ENCODE assay signal across 15 cellular contexts in genomic region chr11:72789493-72790131, GRCh38. TPM values are rescaled to one million over a fixed set of nuclear protein-coding genes. Genes with fewer than 3 reads are reported as not detected.
DNase-seq lines count a peak whose midpoint lies in the region; ATAC-seq and TF ChIP-seq lines count a peak whose summit lies in the region.
"Had no signal": no experiment of that assay in that cellular context is flagged by ENCODE, and none has a peak within 500 bp of the region (broad histone marks: within the 10 kb centered on the region; RNA-seq: fewer than 3 reads in every experiment).

No MANE protein-coding gene starts in this region.

- TF ChIP-seq EP300 in gastroesophageal sphincter (IDR thresholded peaks at IDR 0.05): no peak

- H3K4me1 Mint-ChIP-seq in brain: peaks cover 54% of the 10 kb centered on the region
- peaks cover 26% of the 10 kb centered on the region for H3K4me1 Mint-ChIP-seq in activated CD4-positive, alpha-beta memory T cell treated with anti-CD3 and anti-CD28 coated beads, Interleukin-2, amount 10 ng/mL, durations not matched to agents 7 days and 5 days

- POLR2A ChIA-PET in activated CD4-positive, alpha-beta memory T cell treated with anti-CD3 and anti-CD28 coated beads, Interleukin-2, amount 10 ng/mL, durations not matched to agents 7 days and 5 days (lab: Charles Lee): interaction anchor here (0.6 kb wide), 1 partner anchor 85 kb away, joined by 3 read pairs; no protein-coding TSS in a partner anchor

- no peak overlapping the region for H3K27ac Mint-ChIP-seq in brain
- H3K27ac Mint-ChIP-seq in activated CD4-positive, alpha-beta memory T cell treated with anti-CD3 and anti-CD28 coated beads, Interleukin-2, amount 10 ng/mL, durations not matched to agents 7 days and 5 days: no peak overlapping the region
- H3K27ac Mint-ChIP-seq: memory B cell had no signal

- peaks cover 26 to 40% (median 29%) of the 10 kb centered on the region in 3 donors for H3K4me1 ChIP-seq in skeletal muscle tissue (ENCODE audit: control insufficient read depth in 3 of 3, insufficient read depth in 3 of 3, low read length in 3 of 3)
- peaks cover 0 to 31% (median 11%) of the 10 kb centered on the region in 3 donors for H3K4me1 ChIP-seq in gastroesophageal sphincter

- WGBS in gastroesophageal sphincter (ENCODE audit: low coverage in 1 of 2), 2 donors: 60 to 63% methylated on average over 1 to 5 of the region's 10 CpGs

- no peaks in the 10 kb centered on the region for H3K36me3 ChIP-seq in skeletal muscle tissue (ENCODE audit: control insufficient read depth in 3 of 3, insufficient read depth in 3 of 3, low read length in 3 of 3)
- H3K36me3 ChIP-seq in gastroesophageal sphincter: no peaks in the 10 kb centered on the region

- CTCF ChIA-PET in activated CD4-positive, alpha-beta memory T cell treated with anti-CD3 and anti-CD28 coated beads, Interleukin-2, amount 10 ng/mL, durations not matched to agents 7 days and 5 days (lab: Charles Lee): interaction anchor here (1.2 to 2.2 kb wide), 2 partner anchors 23 to 65 kb away, joined by 3 to 11 read pairs; no protein-coding TSS in a partner anchor

- peaks cover 3% of the 10 kb centered on the region for H3K27me3 Mint-ChIP-seq in brain
- H3K27me3 Mint-ChIP-seq in activated CD4-positive, alpha-beta memory T cell treated with anti-CD3 and anti-CD28 coated beads, Interleukin-2, amount 10 ng/mL, durations not matched to agents 7 days and 5 days: no peaks in the 10 kb centered on the region
- H3K27me3 Mint-ChIP-seq: activated B cell treated with CpG ODN at 0.5 μM for 24 hours, memory B cell had no signal

- H3K9me3 ChIP-seq in skeletal muscle tissue (ENCODE audit: control insufficient read depth in 3 of 3, low read length in 3 of 3) (no peaks in the 10 kb centered on the region), gastroesophageal sphincter (no peaks in the 10 kb centered on the region)

- H3K4me3 ChIP-seq in skeletal muscle tissue (ENCODE audit: low read length in 3 of 3) (no peak overlapping the region), gastroesophageal sphincter (no peak overlapping the region)

- ATAC-seq in left ventricle myocardium superior (peak; percentile 63), gastroesophageal sphincter (no peak)
- ATAC-seq: Panc1 had no signal

- peak overlapping the region in 1 of 3 donors; percentile 40 for H3K9ac ChIP-seq in skeletal muscle tissue (ENCODE audit: low read depth in 1 of 3, low read length in 3 of 3)

- H3K36me3 Mint-ChIP-seq in brain: no peaks in the 10 kb centered on the region
- no peaks in the 10 kb centered on the region for H3K36me3 Mint-ChIP-seq in activated CD4-positive, alpha-beta memory T cell treated with anti-CD3 and anti-CD28 coated beads, Interleukin-2, amount 10 ng/mL, durations not matched to agents 7 days and 5 days (ENCODE audit: low read depth)
- H3K36me3 Mint-ChIP-seq: memory B cell had no signal

- H3K4me3 Mint-ChIP-seq in brain: peak overlapping the region in 3 of 5 experiments; percentile 37 to 97 (median 51)
- no peak overlapping the region for H3K4me3 Mint-ChIP-seq in activated CD4-positive, alpha-beta memory T cell treated with anti-CD3 and anti-CD28 coated beads, Interleukin-2, amount 10 ng/mL, durations not matched to agents 7 days and 5 days
- H3K4me3 Mint-ChIP-seq: activated B cell treated with CpG ODN at 0.5 μM for 24 hours, H9, memory B cell had no signal

- TF ChIP-seq POLR2A in gastroesophageal sphincter (IDR thresholded peaks at IDR 0.05): no peak

- DNase-seq in GM04504 (ENCODE audit: low read depth) (peak; percentile 50), left ventricle myocardium superior (peak; percentile 77), NCI-H2171 treated with DMSO at 0.1 percent for 48 hours (lab: John Stamatoyannopoulos, UW) (no peak)
- no peak for DNase-seq in activated CD4-positive, alpha-beta T cell treated with anti-CD3 and anti-CD28 coated beads for 4 hours
- no peak for DNase-seq in activated CD4-positive, alpha-beta memory T cell treated with anti-CD3 and anti-CD28 coated beads, Interleukin-2, amount 10 ng/mL, durations not matched to agents 7 days and 5 days
- DNase-seq: activated B cell treated with CpG ODN at 0.5 μM for 24 hours; DMS79 treated with DMSO at 0.1 percent for 48 hours; H9; NCI-H1417; stimulated activated naive CD4-positive, alpha-beta T cell had no signal

- no peaks in the 10 kb centered on the region for H3K27me3 ChIP-seq in skeletal muscle tissue (ENCODE audit: control insufficient read depth in 3 of 3, insufficient read depth in 3 of 3, low read length in 3 of 3)
- H3K27me3 ChIP-seq in gastroesophageal sphincter: no peaks in the 10 kb centered on the region

- TF ChIP-seq CTCF in brain (conservative IDR thresholded peaks at IDR 0.05) (no peak), gastroesophageal sphincter (IDR thresholded peaks at IDR 0.05) (no peak)

- H3K9me3 Mint-ChIP-seq in brain: no peaks in the 10 kb centered on the region
- H3K9me3 Mint-ChIP-seq in activated CD4-positive, alpha-beta memory T cell treated with anti-CD3 and anti-CD28 coated beads, Interleukin-2, amount 10 ng/mL, durations not matched to agents 7 days and 5 days: no peaks in the 10 kb centered on the region
- H3K9me3 Mint-ChIP-seq: activated B cell treated with CpG ODN at 0.5 μM for 24 hours, H9, memory B cell had no signal

- H3K27ac ChIP-seq in skeletal muscle tissue (ENCODE audit: low read depth, low read length): peak overlapping the region; percentile 45
- peak overlapping the region in 1 of 4 donors; percentile 24 for H3K27ac ChIP-seq in gastroesophageal sphincter

- intact Hi-C loops in left ventricle myocardium superior (cut with micrococcal nuclease): loop anchor here (5.0 kb wide), 1 partner anchor 62 kb away; no protein-coding TSS in a partner anchor

RNA-seq across cellular contexts. Expression of gene STARD10, which starts 4.2 kb away (rescaled TPM):
- polyA plus RNA-seq in brain (ENCODE audit: insufficient read depth, low read depth, low replicate concordance): 109 TPM
- total RNA-seq in left ventricle myocardium superior (102 TPM), skeletal muscle tissue (28.2 TPM), gastroesophageal sphincter (10 to 100 TPM; 35.8 to 56.6 (median 45.0) TPM)
- 10 to 100 TPM; 11.3 to 11.6 TPM for total RNA-seq in activated CD4-positive, alpha-beta memory T cell treated with anti-CD3 and anti-CD28 coated beads, Interleukin-2, amount 10 ng/mL, durations not matched to agents 7 days and 5 days

RNA-seq across cellular contexts. Expression of gene ATG16L2, which starts 24.6 kb away (rescaled TPM):
- polyA plus RNA-seq in brain (ENCODE audit: insufficient read depth, low read depth, low replicate concordance): 6.2 TPM
- total RNA-seq in left ventricle myocardium superior (16.3 TPM), skeletal muscle tissue (7.3 TPM), gastroesophageal sphincter (10 to 100 TPM in 3 of 4 donors, 1 to 10 TPM in 1; 8.3 to 27.9 (median 16.5) TPM)
- total RNA-seq in activated CD4-positive, alpha-beta memory T cell treated with anti-CD3 and anti-CD28 coated beads, Interleukin-2, amount 10 ng/mL, durations not matched to agents 7 days and 5 days: 100 to 1,000 TPM; 135 to 137 TPM

RNA-seq across cellular contexts. Expression of gene ARAP1, which starts 37.4 kb away (rescaled TPM):
- 36.6 TPM for polyA plus RNA-seq in brain (ENCODE audit: insufficient read depth, low read depth, low replicate concordance)
- total RNA-seq in left ventricle myocardium superior: 58.9 TPM
- 98.6 TPM for total RNA-seq in skeletal muscle tissue
- 100 to 1,000 TPM in 2 of 4 donors, 10 to 100 TPM in 2; 72.4 to 125 (median 95.1) TPM for total RNA-seq in gastroesophageal sphincter
- 100 to 1,000 TPM; 108 to 109 TPM for total RNA-seq in activated CD4-positive, alpha-beta memory T cell treated with anti-CD3 and anti-CD28 coated beads, Interleukin-2, amount 10 ng/mL, durations not matched to agents 7 days and 5 days

Comparison
In these comparisons a context has a peak if more than half of its experiments do, and no peak if none do; other contexts are left out.
1. DNase-seq: peak in GM04504 (single experiment) and left ventricle myocardium superior (single experiment); none in activated CD4-positive, alpha-beta T cell treated with anti-CD3 and anti-CD28 coated beads for 4 hours (0 of 2), activated CD4-positive, alpha-beta memory T cell treated with anti-CD3 and anti-CD28 coated beads, Interleukin-2, amount 10 ng/mL, durations not matched to agents 7 days and 5 days (single experiment) and NCI-H2171 treated with DMSO at 0.1 percent for 48 hours (single experiment).